10 cellular contexts compared by ENCODE assay signal in the genomic region with DNA sequence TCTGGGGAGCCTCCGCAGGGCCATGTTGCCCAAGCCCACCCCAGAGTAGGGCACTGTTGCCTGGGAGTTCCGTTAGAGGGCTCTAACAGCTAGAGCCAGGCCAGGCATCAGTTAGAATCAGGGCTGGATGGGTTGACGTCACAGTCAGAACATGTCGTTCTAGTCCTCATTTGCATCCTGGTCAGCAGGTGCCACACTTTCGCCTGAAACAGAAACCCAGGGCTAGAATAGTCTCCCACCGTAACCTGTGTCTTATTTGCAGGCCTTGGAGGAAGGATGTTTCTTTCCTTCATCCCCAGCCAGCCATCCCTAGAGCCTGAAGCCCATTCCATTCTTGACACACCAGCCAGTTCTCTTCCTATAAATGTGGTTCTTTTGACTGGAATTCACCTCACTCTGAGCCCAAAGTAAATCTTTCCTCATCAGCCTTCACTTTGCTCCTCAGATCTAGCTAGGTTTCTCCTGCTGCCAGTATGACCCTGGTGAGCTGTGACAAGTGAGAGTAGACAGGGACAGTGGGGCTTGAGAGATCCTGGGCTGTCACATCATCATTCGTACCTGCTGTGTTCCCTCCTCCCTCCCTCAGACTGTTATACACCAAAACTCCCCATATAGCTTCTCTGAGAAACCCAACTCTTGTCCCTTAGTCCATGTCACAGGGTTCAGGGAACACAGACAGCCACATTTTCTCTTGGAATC. TPM values are rescaled to one million over a fixed set of nuclear protein-coding genes. Genes with fewer than 3 reads are reported as not detected.
DNase-seq lines count a peak whose midpoint lies in the region; ATAC-seq and TF ChIP-seq lines count a peak whose summit lies in the region.
"Had no signal": no experiment of that assay in that cellular context is flagged by ENCODE, and none has a peak within 500 bp of the region (broad histone marks: within the 10 kb centered on the region; RNA-seq: fewer than 3 reads in every experiment).

No MANE protein-coding gene starts in this region.

- POLR2A ChIA-PET in CD8-positive, alpha-beta memory T cell (lab: Charles Lee), result interaction anchor here (0.6 to 3.2 kb wide), 2 partner anchors 9 to 34 kb away, joined by 3 to 16 read pairs; partner anchors contain the start of gene HNRNPUL1

- peaks cover 73 to 86% (median 83%) of the 10 kb centered on the region in 3 donors for H3K4me1 Mint-ChIP-seq in CD8-positive, alpha-beta memory T cell

- no peak for TF ChIP-seq CTCF in sigmoid colon (IDR thresholded peaks at IDR 0.05)

- H3K4me3 ChIP-seq in CD8-positive, alpha-beta memory T cell (ENCODE audit: low read length), result no peak overlapping the region
- H3K4me3 ChIP-seq in effector memory CD4-positive, alpha-beta T cell (ENCODE audit: insufficient read depth, low read depth, low read length, poor library complexity, severe bottlenecking), result no peak overlapping the region
- no peak overlapping the region for H3K4me3 ChIP-seq in sigmoid colon

- CTCF ChIA-PET in CD8-positive, alpha-beta memory T cell (lab: Charles Lee), result interaction anchor here (1.2 to 4.0 kb wide), 3 partner anchors 10 to 94 kb away, joined by 3 to 24 read pairs (median 10); no protein-coding TSS in a partner anchor

- ATAC-seq in GM19438 (IDR thresholded peaks at IDR 0.05; ENCODE audit: low read depth, unreplicated experiment) (peak; percentile 71), HG03565 (IDR thresholded peaks at IDR 0.05; ENCODE audit: unreplicated experiment) (peak; percentile 50)
- ATAC-seq: HCT116 had no signal

- H3K4me1 ChIP-seq in CD8-positive, alpha-beta memory T cell (ENCODE audit: insufficient read depth, low read length), result peaks cover 70% of the 10 kb centered on the region
- peaks cover 71% of the 10 kb centered on the region for H3K4me1 ChIP-seq in effector memory CD4-positive, alpha-beta T cell (ENCODE audit: control insufficient read depth, insufficient read depth, low read length, poor library complexity, severe bottlenecking)
- peaks cover 0 to 44% (median 40%) of the 10 kb centered on the region in 4 donors for H3K4me1 ChIP-seq in sigmoid colon

- peak overlapping the region; percentile 37 to 67 (median 61) for H3K4me3 Mint-ChIP-seq in CD8-positive, alpha-beta memory T cell

- no peaks in the 10 kb centered on the region for H3K9me3 Mint-ChIP-seq in CD8-positive, alpha-beta memory T cell

- no peak for TF ChIP-seq EP300 in sigmoid colon (IDR thresholded peaks at IDR 0.05)

- TF ChIP-seq POLR2A in sigmoid colon (IDR thresholded peaks at IDR 0.05), result no peak

- H3K36me3 ChIP-seq in CD8-positive, alpha-beta memory T cell (ENCODE audit: insufficient read depth, low read length), result peaks cover 58% of the 10 kb centered on the region
- H3K36me3 ChIP-seq in effector memory CD4-positive, alpha-beta T cell (ENCODE audit: control insufficient read depth, insufficient read depth, low read length), result peaks cover 71% of the 10 kb centered on the region
- H3K36me3 ChIP-seq in sigmoid colon, result peaks cover 37 to 77% (median 61%) of the 10 kb centered on the region in 4 donors

- peak overlapping the region; percentile 96 to 100 (median 98) for H3K27ac Mint-ChIP-seq in CD8-positive, alpha-beta memory T cell

- H3K9me3 ChIP-seq in CD8-positive, alpha-beta memory T cell (ENCODE audit: low read length), result no peaks in the 10 kb centered on the region
- H3K9me3 ChIP-seq in effector memory CD4-positive, alpha-beta T cell (ENCODE audit: control insufficient read depth, low read length), result no peaks in the 10 kb centered on the region
- no peaks in the 10 kb centered on the region for H3K9me3 ChIP-seq in sigmoid colon

- H3K27ac ChIP-seq in CD8-positive, alpha-beta memory T cell (ENCODE audit: low read depth, low read length), result peak overlapping the region; percentile 68
- H3K27ac ChIP-seq in effector memory CD4-positive, alpha-beta T cell (ENCODE audit: insufficient read depth, low read length, poor library complexity, severe bottlenecking), result peak overlapping the region; percentile 81
- peak overlapping the region; percentile 66 to 79 (median 78) for H3K27ac ChIP-seq in sigmoid colon
- H3K27ac ChIP-seq: epithelial cell of prostate had no signal

- in situ Hi-C loops in G401 (cut with HindIII; ENCODE audit: low sequenced_read_pairs), result no loop called here

- 65 to 69% methylated on average over 7 of the region's 7 CpGs for WGBS in sigmoid colon, 2 donors

- intact Hi-C loops in sigmoid colon (cut with DNase I), result no loop called here

- DNase-seq in CD8-positive, alpha-beta memory T cell, result peak in 1 of 5 donors; percentile 36
- no peak for DNase-seq in effector memory CD4-positive, alpha-beta T cell
- DNase-seq in sigmoid colon (peak; percentile 63), NCI-H1436 treated with DMSO at 0.1 percent for 48 hours (lab: John Stamatoyannopoulos, UW) (no peak), cerebellar nuclear complex (lab: John Stamatoyannopoulos, UW) (no peak), G401 (ENCODE audit: low spot score) (no peak)

- H3K27me3 ChIP-seq in CD8-positive, alpha-beta memory T cell (ENCODE audit: insufficient read depth, low read length, poor library complexity, severe bottlenecking), result no peaks in the 10 kb centered on the region
- H3K27me3 ChIP-seq in effector memory CD4-positive, alpha-beta T cell (replicated peaks; ENCODE audit: control insufficient read depth, insufficient read depth, low read length, poor library complexity, severe bottlenecking), result no peaks in the 10 kb centered on the region
- H3K27me3 ChIP-seq in sigmoid colon, result no peaks in the 10 kb centered on the region

- peaks cover 12 to 97% (median 52%) of the 10 kb centered on the region in 3 donors for H3K36me3 Mint-ChIP-seq in CD8-positive, alpha-beta memory T cell

- no peaks in the 10 kb centered on the region for H3K27me3 Mint-ChIP-seq in CD8-positive, alpha-beta memory T cell

RNA-seq across cellular contexts. Expression of gene CCDC97, which starts 12.2 kb away (rescaled TPM):
- 10 to 100 TPM; 31.7 to 32.1 TPM for total RNA-seq in CD8-positive, alpha-beta memory T cell
- polyA plus RNA-seq in CD8-positive, alpha-beta memory T cell, result 29.7 TPM
- 10 to 100 TPM in 1 of 4 donors, 1 to 10 TPM in 3; 8.7 to 16.6 (median 9.2) TPM for total RNA-seq in sigmoid colon
- polyA plus RNA-seq in sigmoid colon, result 10 to 100 TPM; 11.3 to 23.1 (median 15.6) TPM
- total RNA-seq in G401 (2014; rRNA removed; shearing (Covaris generic)), result 9.3 and 12.3 TPM in 2 replicates

RNA-seq across cellular contexts. Expression of gene HNRNPUL1, which starts 33.6 kb away (rescaled TPM):
- 100 to 1,000 TPM; 270 to 279 TPM for total RNA-seq in CD8-positive, alpha-beta memory T cell
- 100 TPM for polyA plus RNA-seq in CD8-positive, alpha-beta memory T cell
- total RNA-seq in sigmoid colon, result 100 to 1,000 TPM; 120 to 153 (median 130) TPM
- 100 to 1,000 TPM in 1 of 3 donors, 10 to 100 TPM in 2; 61.9 to 133 (median 65.0) TPM for polyA plus RNA-seq in sigmoid colon
- 85.0 and 116 TPM in 2 replicates for total RNA-seq in G401 (2014; rRNA removed; shearing (Covaris generic))

RNA-seq across cellular contexts. Expression of gene TGFB1, which starts 55.9 kb away (rescaled TPM):
- 100 to 1,000 TPM; 152 to 161 TPM for total RNA-seq in CD8-positive, alpha-beta memory T cell
- polyA plus RNA-seq in CD8-positive, alpha-beta memory T cell, result 104 TPM
- total RNA-seq in sigmoid colon, result 10 to 100 TPM; 16.4 to 27.1 (median 18.1) TPM
- 10 to 100 TPM in 1 of 3 donors, 1 to 10 TPM in 2; 6.5 to 25.0 (median 7.2) TPM for polyA plus RNA-seq in sigmoid colon
- total RNA-seq in G401 (2014; rRNA removed; shearing (Covaris generic)), result 5.7 and 10.1 TPM in 2 replicates

Comparison
In these comparisons a context has a peak if more than half of its experiments do, and no peak if none do; other contexts are left out.
1. RNA of gene TGFB1, which starts 55.9 kb away (total RNA-seq): 152 to 161 TPM in CD8-positive, alpha-beta memory T cell; 16.4 to 27.1 TPM in sigmoid colon and 5.7 to 10.1 TPM in G401; every median in the first group is over 4 times any median in the second.
2. Peak in every context shown above with its lines, with median percentiles within 50 percentile points of each other: H3K27ac ChIP-seq.